ENCODE assay signal across 18 cellular contexts in the genomic region with DNA sequence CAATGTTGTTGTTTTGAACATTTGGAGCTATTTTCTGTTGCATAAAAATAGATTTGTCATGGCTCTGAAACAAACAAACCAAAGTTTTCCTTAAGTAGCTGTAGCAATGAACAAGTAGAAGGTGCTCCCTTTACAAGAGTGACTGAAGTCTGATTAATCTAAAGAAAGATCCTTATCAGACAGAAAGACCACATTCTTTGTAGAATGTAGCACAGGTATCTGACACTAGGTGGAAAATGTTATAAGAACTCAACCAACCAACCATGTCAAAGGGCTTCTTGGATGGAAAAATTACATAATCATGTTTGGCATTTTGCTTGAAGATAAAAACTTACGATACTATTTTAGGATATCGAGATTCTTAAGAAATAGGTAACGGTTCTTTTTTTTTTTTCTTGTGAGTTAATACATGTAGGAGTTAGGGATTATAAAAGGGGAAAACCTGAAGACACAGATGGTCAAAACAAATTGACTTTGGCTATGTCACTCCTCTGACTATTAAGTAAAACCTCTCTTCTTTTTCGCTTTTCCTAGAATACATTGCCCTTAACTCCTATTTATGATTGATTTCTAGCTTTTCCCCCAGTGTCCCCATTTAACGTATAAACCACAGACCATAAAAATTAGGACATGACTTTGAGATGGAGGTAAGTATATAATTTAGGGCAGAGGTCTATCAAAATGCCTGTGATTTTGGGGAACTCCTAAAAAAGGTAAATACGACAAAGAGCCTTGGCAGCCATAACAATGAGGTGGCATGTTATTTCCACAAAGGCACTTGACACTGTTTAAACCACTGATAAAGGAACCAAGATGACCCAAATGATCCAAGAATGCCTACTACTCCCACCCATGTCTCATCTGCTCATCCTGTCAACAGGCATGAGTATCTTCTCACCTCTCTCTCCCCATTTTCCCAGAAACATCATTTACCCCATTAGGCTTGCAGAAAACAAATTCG.
A peak's percentile ranks its signal among the peaks of the same experiment; 100 is the strongest.
DNase-seq lines count a peak whose midpoint lies in the region; ATAC-seq, FAIRE-seq and TF ChIP-seq lines count a peak whose summit lies in the region.
"Had no signal": no experiment of that assay in that cellular context is flagged by ENCODE, and none has a peak within 500 bp of the region (broad histone marks: within the 10 kb centered on the region; RNA-seq: fewer than 3 reads in every experiment).

No MANE protein-coding gene starts in this region.

- H3F3A ChIP-seq in PC-3 (ENCODE audit: low read length, unreplicated experiment) = no peaks in the 10 kb centered on the region

- no peak for FAIRE-seq in GM12878 (lab: Jason Lieb, UNC)
- FAIRE-seq: bronchial epithelial cell, islet of Langerhans had no signal

- intact Hi-C loops in PC-3 (cut with micrococcal nuclease) (loop anchor here (2.0 kb wide), 1 partner anchor 49 kb away; no protein-coding TSS in a partner anchor), GM12878 (cut with micrococcal nuclease; ENCODE audit: unreplicated experiment) (no loop called here), thyroid gland (cut with DNase I) (no loop called here)

- peak overlapping the region; percentile 43 for H3K4me3 Mint-ChIP-seq in activated T-cell treated with anti-CD3 and anti-CD28 coated beads, Interleukin-2, amount 50 U/mL, for 24 hours
- H3K4me3 Mint-ChIP-seq: GM23338 had no signal

- BruUV-seq in PC-3 (replicated peaks; lab: Mats Ljungman, UMichigan) = no TSS peak
- BruUV-seq in GM12878 (replicated peaks; lab: Mats Ljungman, UMichigan) = TSS peak; percentile 35

- no peaks in the 10 kb centered on the region for H3K9me2 ChIP-seq in PC-3 (replicated peaks; ENCODE audit: low read length)

- in situ Hi-C loops in GM12878 (cut with MboI) = no loop called here

- no peaks in the 10 kb centered on the region for H3K27me3 Mint-ChIP-seq in activated T-cell treated with anti-CD3 and anti-CD28 coated beads, Interleukin-2, amount 50 U/mL, for 24 hours

- peak overlapping the region; percentile 95 for H3K27ac Mint-ChIP-seq in activated T-cell treated with anti-CD3 and anti-CD28 coated beads, Interleukin-2, amount 50 U/mL, for 24 hours
- H3K27ac Mint-ChIP-seq: GM23338 had no signal

- 0 out of 2 replicates have a peak, but pooled peaks have one; percentile 18 for TF ChIP-seq CTCF in PC-3 (conservative IDR thresholded peaks at IDR 0.05; ENCODE audit: low read depth, low read length)
- TF ChIP-seq CTCF in GM12878 (IDR thresholded peaks at IDR 0.05 in 2 of 3, conservative IDR thresholded peaks at IDR 0.05 in 1 of 3; ENCODE audit: control insufficient read depth in 2 of 3, extremely low read depth in 1 of 3, insufficient read depth in 1 of 3, low read depth in 3 of 3, low read length in 3 of 3) = no peak
- TF ChIP-seq CTCF in thyroid gland (IDR thresholded peaks at IDR 0.05) = no peak

- H3K27me3 ChIP-seq in PC-3 (ENCODE audit: low read length) = no peaks in the 10 kb centered on the region
- H3K27me3 ChIP-seq in GM12878 (replicated peaks in 1 of 2; ENCODE audit: control insufficient read depth in 2 of 2, insufficient read depth in 2 of 2, low read length in 1 of 2) = no peaks in the 10 kb centered on the region
- no peaks in the 10 kb centered on the region for H3K27me3 ChIP-seq in thyroid gland
- H3K27me3 ChIP-seq: heart right ventricle, vagina had no signal

- no peak for TF ChIP-seq POLR2A in GM12878 (IDR thresholded peaks at IDR 0.05; ENCODE audit: low read depth, low read length)
- no peak for TF ChIP-seq POLR2A in erythroblast (IDR thresholded peaks at IDR 0.05; ENCODE audit: low read length)
- TF ChIP-seq POLR2A in thyroid gland (IDR thresholded peaks at IDR 0.05) = no peak

- H3K4me1 Mint-ChIP-seq in activated T-cell treated with anti-CD3 and anti-CD28 coated beads, Interleukin-2, amount 50 U/mL, for 24 hours (ENCODE audit: low read depth) = peaks cover 59% of the 10 kb centered on the region

- no peak overlapping the region for H3K27ac ChIP-seq in PC-3 (ENCODE audit: low read length)
- no peak overlapping the region for H3K27ac ChIP-seq in GM12878 (ENCODE audit: control insufficient read depth, insufficient read depth)
- H3K27ac ChIP-seq in thyroid gland = no peak overlapping the region
- H3K27ac ChIP-seq: heart right ventricle, vagina had no signal

- peak; percentile 68 for ATAC-seq in PC-3
- ATAC-seq in GM12878 = no peak
- ATAC-seq: GM23338, heart right ventricle had no signal

- peaks cover 58% of the 10 kb centered on the region for H3K36me3 Mint-ChIP-seq in activated T-cell treated with anti-CD3 and anti-CD28 coated beads, Interleukin-2, amount 50 U/mL, for 24 hours (ENCODE audit: low read depth)

- H3K79me2 ChIP-seq in PC-3 (ENCODE audit: low read length) (no peaks in the 10 kb centered on the region), GM12878 (ENCODE audit: control insufficient read depth, insufficient read depth, low read length) (no peaks in the 10 kb centered on the region)

- CTCF ChIA-PET in PC-3 (lab: Charles Lee) = interaction anchor here (0.5 kb wide), 1 partner anchor 51 kb away, joined by 3 read pairs; no protein-coding TSS in a partner anchor
- CTCF ChIA-PET in GM12878 (lab: Yijun Ruan, JAX) = interaction anchor here (1.0 to 1.5 kb wide), 3 partner anchors 9 to 349 kb away, joined by 3 to 4 read pairs (median 4); no protein-coding TSS in a partner anchor

- H3K4me2 ChIP-seq in PC-3 (ENCODE audit: low read length) (no peak overlapping the region), GM12878 (ENCODE audit: control insufficient read depth, insufficient read depth) (no peak overlapping the region)
- H3K4me2 ChIP-seq: GM23338 had no signal

- H3K4me3 ChIP-seq in PC-3 (ENCODE audit: low read length) (no peak overlapping the region), GM12878 (no peak overlapping the region), thyroid gland (replicated peaks in 1 of 3) (no peak overlapping the region)
- H3K4me3 ChIP-seq: GM23338, heart right ventricle, vagina had no signal

- WGBS in GM12878 (ENCODE audit: insufficient coverage, insufficient replicate concordance, low lambda C conversion rate, missing lambda C conversion rate) = 98% methylated on average over 7 of the region's 7 CpGs
- 83 to 85% methylated on average over 7 of the region's 7 CpGs for WGBS in thyroid gland, 2 donors

- H3K4me1 ChIP-seq in PC-3 (ENCODE audit: insufficient read depth, low read length) (peaks cover 26% of the 10 kb centered on the region), GM12878 (ENCODE audit: control insufficient read depth, insufficient read depth, low read length) (peaks cover 4% of the 10 kb centered on the region; the same call in 1 of the 2 replicates), thyroid gland (no peaks in the 10 kb centered on the region)
- H3K4me1 ChIP-seq: vagina had no signal

- RAD21 ChIA-PET in GM12878 (lab: Charles Lee; ENCODE audit: unreplicated experiment) = no interaction called here

- H4K20me1 ChIP-seq in PC-3 (ENCODE audit: low read length) = no peaks in the 10 kb centered on the region
- H4K20me1 ChIP-seq in GM12878 (ENCODE audit: control insufficient read depth, insufficient read depth) = no peaks in the 10 kb centered on the region

- no peak for TF ChIP-seq RAD21 in GM12878 (IDR thresholded peaks at IDR 0.05; ENCODE audit: insufficient read depth, low read depth, low read length)

- H3K9me3 ChIP-seq in PC-3 (ENCODE audit: low read length) = no peaks in the 10 kb centered on the region
- no peaks in the 10 kb centered on the region for H3K9me3 ChIP-seq in GM12878 (replicated peaks; ENCODE audit: control insufficient read depth, insufficient read depth, low read length)
- H3K9me3 ChIP-seq in thyroid gland = no peaks in the 10 kb centered on the region
- H3K9me3 ChIP-seq: heart right ventricle, vagina had no signal

- no peak for TF ChIP-seq EP300 in GM12878 (IDR thresholded peaks at IDR 0.05; ENCODE audit: borderline replicate concordance in 1 of 2, control insufficient read depth in 1 of 2, low read depth in 2 of 2, low read length in 2 of 2)

- SMC1A ChIA-PET in GM12878 (lab: Charles Lee; ENCODE audit: uncharacterized antibody, unreplicated experiment) = no interaction called here

- H3K36me3 ChIP-seq in PC-3 (ENCODE audit: low read depth, low read length) (0 out of 2 replicates have a peak, but pooled peaks cover 2% of the 10 kb centered on the region), GM12878 (ENCODE audit: control insufficient read depth in 2 of 2, insufficient read depth in 2 of 2, low read length in 1 of 2) (no peaks in the 10 kb centered on the region; a peak in 1 of 4 replicates), thyroid gland (peaks cover 0 to 4% of the 10 kb centered on the region in 2 donors)

- H2AFZ ChIP-seq in PC-3 (ENCODE audit: low read length) (no peak overlapping the region), GM12878 (ENCODE audit: control insufficient read depth, low read depth, low read length) (no peak overlapping the region)
- H2AFZ ChIP-seq: GM23338 had no signal

- no peaks in the 10 kb centered on the region for H3K9me3 Mint-ChIP-seq in activated T-cell treated with anti-CD3 and anti-CD28 coated beads, Interleukin-2, amount 50 U/mL, for 24 hours
- H3K9me3 Mint-ChIP-seq: GM23338 had no signal

- POLR2A ChIA-PET in PC-3 (lab: Charles Lee; ENCODE audit: unreplicated experiment) = no interaction called here
- POLR2A ChIA-PET in GM12878 (lab: Charles Lee) = no interaction called here

- DNase-seq in activated T-cell treated with anti-CD3 and anti-CD28 coated beads, Interleukin-2, amount 50 U/mL, for 24 hours = no peak
- no peak for DNase-seq in activated T-cell treated with anti-CD3 and anti-CD28 coated beads, Interleukin-2, amount 50 U/mL, for 1 hour
- peak; percentile 77 for DNase-seq in PC-3
- DNase-seq in GM12878 (ENCODE audit: low read depth, low spot score) = no peak
- peak; percentile 38 for DNase-seq in renal cortical epithelial cell (ENCODE audit: low read depth)
- DNase-seq in erythroblast (lab: John Stamatoyannopoulos, UW) = no peak
- DNase-seq in thyroid gland = no peak
- no peak for DNase-seq in NCI-H2171 treated with DMSO at 0.1 percent for 48 hours (lab: John Stamatoyannopoulos, UW)
- DNase-seq: activated gamma-delta T cell, GDM1, heart right ventricle, NCI-H1694 treated with DMSO at 0.1 percent for 48 hours, NCI-H446, SIG-M5 had no signal

- H3K9ac ChIP-seq in PC-3 (ENCODE audit: low read length) (no peak overlapping the region), GM12878 (ENCODE audit: control insufficient read depth, insufficient read depth, low read length) (no peak overlapping the region)

TF ChIP-seq in GM12878, 131 proteins besides CTCF, POLR2A, EP300 and RAD21:
- peak; percentile 40; the same call in 1 of the 2 replicates for TF ChIP-seq NFIC (IDR thresholded peaks at IDR 0.05; ENCODE audit: low read depth, low read length)
- TF ChIP-seq ZNF207 (IDR thresholded peaks at IDR 0.05; ENCODE audit: borderline replicate concordance) = no peak

Comparison
In these comparisons a context has a peak if more than half of its experiments do, and no peak if none do; other contexts are left out.
1. DNase-seq: peak in PC-3 (single experiment) and renal cortical epithelial cell (single experiment); none in activated T-cell treated with anti-CD3 and anti-CD28 coated beads, Interleukin-2, amount 50 U/mL, for 24 hours (single experiment), activated T-cell treated with anti-CD3 and anti-CD28 coated beads, Interleukin-2, amount 50 U/mL, for 1 hour (single experiment), GM12878 (single experiment), erythroblast (0 of 2), thyroid gland (0 of 2) and NCI-H2171 treated with DMSO at 0.1 percent for 48 hours (single experiment).